In genomic region chr7:37765872-37766525, GRCh38 we compare ENCODE assay signal across 12 cellular contexts.
DNase-seq lines count a peak whose midpoint lies in the region; ATAC-seq and TF ChIP-seq lines count a peak whose summit lies in the region.
"Had no signal": no experiment of that assay in that cellular context is flagged by ENCODE, and none has a peak within 500 bp of the region (broad histone marks: within the 10 kb centered on the region; RNA-seq: fewer than 3 reads in every experiment).

No MANE protein-coding gene starts in this region.

- DNase-seq in KG1 (lab: John Stamatoyannopoulos, UW) (peak; percentile 45), NCI-H1694 treated with DMSO at 0.1 percent for 48 hours (lab: John Stamatoyannopoulos, UW) (no peak), coronary artery (ENCODE audit: low spot score) (no peak), posterior vena cava (ENCODE audit: low spot score) (no peak)
- DNase-seq in naive thymus-derived CD4-positive, alpha-beta T cell: no peak
- DNase-seq in CD4-positive, alpha-beta memory T cell: no peak
- DNase-seq: right lobe of liver had no signal

- H3K4me1 ChIP-seq in naive thymus-derived CD4-positive, alpha-beta T cell (ENCODE audit: control insufficient read depth in 2 of 2, insufficient read depth in 2 of 2, low read length in 2 of 2): no peaks in the 10 kb centered on the region
- no peaks in the 10 kb centered on the region for H3K4me1 ChIP-seq in CD4-positive, alpha-beta memory T cell (ENCODE audit: insufficient read depth, low read length)
- H3K4me1 ChIP-seq: adrenal gland, right lobe of liver had no signal

- intact Hi-C loops in naive thymus-derived CD4-positive, alpha-beta T cell (cut with micrococcal nuclease): no loop called here
- intact Hi-C loops in CD4-positive, alpha-beta memory T cell (cut with micrococcal nuclease): no loop called here
- intact Hi-C loops in posterior vena cava (cut with DNase I): no loop called here

- no peaks in the 10 kb centered on the region for H3K36me3 ChIP-seq in naive thymus-derived CD4-positive, alpha-beta T cell (ENCODE audit: control insufficient read depth in 2 of 3, insufficient read depth in 3 of 3, low read length in 3 of 3)
- H3K36me3 ChIP-seq in CD4-positive, alpha-beta memory T cell (ENCODE audit: insufficient read depth, low read length): no peaks in the 10 kb centered on the region
- H3K36me3 ChIP-seq: adrenal gland, heart left ventricle, right lobe of liver had no signal

- no peak for TF ChIP-seq CTCF in coronary artery (IDR thresholded peaks at IDR 0.05)

- H3K27me3 Mint-ChIP-seq in naive thymus-derived CD4-positive, alpha-beta T cell: peaks cover 4 to 28% (median 5%) of the 10 kb centered on the region in 5 donors
- H3K27me3 Mint-ChIP-seq in CD4-positive, alpha-beta memory T cell: peaks cover 5 to 6% of the 10 kb centered on the region in 2 donors

- POLR2A ChIA-PET in naive thymus-derived CD4-positive, alpha-beta T cell (lab: Charles Lee): no interaction called here
- POLR2A ChIA-PET in CD4-positive, alpha-beta memory T cell (lab: Charles Lee; ENCODE audit: partially characterized antibody): no interaction called here

- H3K27ac ChIP-seq in naive thymus-derived CD4-positive, alpha-beta T cell (ENCODE audit: low read depth, low read length): no peak overlapping the region
- no peak overlapping the region for H3K27ac ChIP-seq in CD4-positive, alpha-beta memory T cell (ENCODE audit: low read depth, low read length)
- H3K27ac ChIP-seq in coronary artery: no peak overlapping the region
- H3K27ac ChIP-seq: right lobe of liver had no signal

- peaks cover 0 to 14% (median 0%) of the 10 kb centered on the region in 7 donors for H3K4me1 Mint-ChIP-seq in naive thymus-derived CD4-positive, alpha-beta T cell
- no peaks in the 10 kb centered on the region for H3K4me1 Mint-ChIP-seq in CD4-positive, alpha-beta memory T cell

- no peaks in the 10 kb centered on the region for H3K36me3 Mint-ChIP-seq in naive thymus-derived CD4-positive, alpha-beta T cell
- H3K36me3 Mint-ChIP-seq in CD4-positive, alpha-beta memory T cell: no peaks in the 10 kb centered on the region

- H3K27ac Mint-ChIP-seq in naive thymus-derived CD4-positive, alpha-beta T cell: peak overlapping the region in 2 of 9 donors; percentile 36 to 62
- H3K27ac Mint-ChIP-seq in CD4-positive, alpha-beta memory T cell: no peak overlapping the region

- CTCF ChIA-PET in naive thymus-derived CD4-positive, alpha-beta T cell (lab: Charles Lee): no interaction called here
- CTCF ChIA-PET in CD4-positive, alpha-beta memory T cell (lab: Charles Lee; ENCODE audit: partially characterized antibody): no interaction called here

- H3K9me3 ChIP-seq in naive thymus-derived CD4-positive, alpha-beta T cell (ENCODE audit: control insufficient read depth in 2 of 3, low read length in 3 of 3): no peaks in the 10 kb centered on the region
- no peaks in the 10 kb centered on the region for H3K9me3 ChIP-seq in CD4-positive, alpha-beta memory T cell (ENCODE audit: control insufficient read depth in 1 of 2, low read length in 2 of 2)
- H3K9me3 ChIP-seq: adrenal gland, heart left ventricle, right lobe of liver had no signal

- ATAC-seq in GM18873 (IDR thresholded peaks at IDR 0.05; ENCODE audit: low FRiP score, unreplicated experiment): peak; percentile 85
- peak; percentile 91 for ATAC-seq in GM21825 (IDR thresholded peaks at IDR 0.05; ENCODE audit: unreplicated experiment)
- ATAC-seq in naive thymus-derived CD4-positive, alpha-beta T cell: peak; percentile 70
- ATAC-seq: Panc1 had no signal

- no peak overlapping the region for H3K4me3 ChIP-seq in naive thymus-derived CD4-positive, alpha-beta T cell (ENCODE audit: low read length)
- H3K4me3 ChIP-seq in CD4-positive, alpha-beta memory T cell (ENCODE audit: low read length in 2 of 2): no peak overlapping the region
- no peak overlapping the region for H3K4me3 ChIP-seq in coronary artery
- H3K4me3 ChIP-seq: adrenal gland, heart left ventricle, right lobe of liver had no signal

- peak overlapping the region in 1 of 10 donors; percentile 2 for H3K4me3 Mint-ChIP-seq in naive thymus-derived CD4-positive, alpha-beta T cell
- no peak overlapping the region for H3K4me3 Mint-ChIP-seq in CD4-positive, alpha-beta memory T cell

- H3K27me3 ChIP-seq in naive thymus-derived CD4-positive, alpha-beta T cell (ENCODE audit: control insufficient read depth in 2 of 2, insufficient read depth in 2 of 2, low read length in 2 of 2): no peaks in the 10 kb centered on the region
- H3K27me3 ChIP-seq in CD4-positive, alpha-beta memory T cell (ENCODE audit: insufficient read depth, low read length): no peaks in the 10 kb centered on the region
- H3K27me3 ChIP-seq: adrenal gland, heart left ventricle, right lobe of liver had no signal

- peaks cover 0 to 6% (median 0%) of the 10 kb centered on the region in 11 donors for H3K9me3 Mint-ChIP-seq in naive thymus-derived CD4-positive, alpha-beta T cell
- no peaks in the 10 kb centered on the region for H3K9me3 Mint-ChIP-seq in CD4-positive, alpha-beta memory T cell
